Comparison of ENCODE assay signal across 11 cellular contexts in genomic region chrX:71992711-71993110, GRCh38.
A peak's percentile ranks its signal among the peaks of the same experiment; 100 is the strongest.
DNase-seq lines count a peak whose midpoint lies in the region; ATAC-seq and TF ChIP-seq lines count a peak whose summit lies in the region.
"Had no signal": no experiment of that assay in that cellular context is flagged by ENCODE, and none has a peak within 500 bp of the region (broad histone marks: within the 10 kb centered on the region; RNA-seq: fewer than 3 reads in every experiment).

No MANE protein-coding gene starts in this region.

- no peak overlapping the region for H3K27ac Mint-ChIP-seq in WTC11
- H3K27ac Mint-ChIP-seq: dendritic cell treated with granulocyte-macrophage colony-stimulating factor and Interleukin-4, amounts not matched to agents 40 ng/mL and 50 ng/mL, for 4 days had no signal

- intact Hi-C loops in OCI-LY7 (cut with micrococcal nuclease; ENCODE audit: unreplicated experiment), result no loop called here

- H3K4me2 ChIP-seq in OCI-LY7 (ENCODE audit: low read length), result no peak overlapping the region

- H3K4me1 ChIP-seq in effector memory CD4-positive, alpha-beta T cell (ENCODE audit: control insufficient read depth, insufficient read depth, low read length, poor library complexity, severe bottlenecking), result peaks cover 3% of the 10 kb centered on the region
- no peaks in the 10 kb centered on the region for H3K4me1 ChIP-seq in OCI-LY7 (ENCODE audit: insufficient read depth, low read length, poor library complexity, severe bottlenecking)
- H3K4me1 ChIP-seq: testis had no signal

- DNase-seq in activated CD4-positive, alpha-beta T cell treated with anti-CD3 and anti-CD28 coated beads, Interleukin-2, amount 50 U/mL, for 48 hours, result peak; percentile 7 to 10
- peak; percentile 31 to 47 (median 38) for DNase-seq in effector memory CD4-positive, alpha-beta T cell
- DNase-seq in stimulated activated CD8-positive, alpha-beta memory T cell treated with anti-CD3 and anti-CD28 coated beads, Interleukin-2, amount 100 ng/mL, for 48 hours (ENCODE audit: low read depth in 2 of 2), result peak; percentile 3 to 8
- no peak for DNase-seq in OCI-LY7 (ENCODE audit: low spot score)
- no peak for DNase-seq in WTC11 (ENCODE audit: low spot score)
- no peak for DNase-seq in NCI-H526 treated with DMSO at 0.1 percent for 48 hours (lab: John Stamatoyannopoulos, UW)
- DNase-seq: mesenchymal stem cell, testis had no signal

- POLR2A ChIA-PET in OCI-LY7 (lab: Charles Lee), result no interaction called here
- POLR2A ChIA-PET in WTC11 (lab: Charles Lee), result no interaction called here

- no TSS peak for BruUV-seq in OCI-LY7 (replicated peaks; lab: Mats Ljungman, UMichigan)

- peaks cover 55% of the 10 kb centered on the region for H3K27me3 Mint-ChIP-seq in WTC11 (ENCODE audit: low read depth)

- CTCF ChIA-PET in OCI-LY7 (lab: Charles Lee; ENCODE audit: unreplicated experiment), result no interaction called here
- CTCF ChIA-PET in WTC11 (lab: Charles Lee), result interaction anchor here (1.0 kb wide), 1 partner anchor 35 kb away, joined by 3 read pairs; no protein-coding TSS in a partner anchor

- H3K79me2 ChIP-seq in OCI-LY7 (ENCODE audit: insufficient read depth, low read depth, low read length), result no peaks in the 10 kb centered on the region

- TF ChIP-seq CTCF in OCI-LY7 (conservative IDR thresholded peaks at IDR 0.05; ENCODE audit: low read length) (no peak), WTC11 (IDR thresholded peaks at IDR 0.05) (no peak)

- no peak overlapping the region for H3K4me3 Mint-ChIP-seq in WTC11
- H3K4me3 Mint-ChIP-seq: dendritic cell treated with granulocyte-macrophage colony-stimulating factor and Interleukin-4, amounts not matched to agents 40 ng/mL and 50 ng/mL, for 4 days had no signal

- H3K9me3 ChIP-seq in effector memory CD4-positive, alpha-beta T cell (ENCODE audit: control insufficient read depth, low read length), result no peaks in the 10 kb centered on the region
- H3K9me3 ChIP-seq in OCI-LY7 (ENCODE audit: low read length), result no peaks in the 10 kb centered on the region
- H3K9me3 ChIP-seq: testis had no signal

- H3K9me2 ChIP-seq in OCI-LY7 (ENCODE audit: insufficient read depth, low read length), result no peaks in the 10 kb centered on the region

- H3K27ac ChIP-seq in effector memory CD4-positive, alpha-beta T cell (ENCODE audit: insufficient read depth, low read length, poor library complexity, severe bottlenecking), result no peak overlapping the region
- no peak overlapping the region for H3K27ac ChIP-seq in OCI-LY7 (ENCODE audit: low read depth, low read length, poor library complexity, severe bottlenecking)
- H3K27ac ChIP-seq: testis had no signal

- H2AFZ ChIP-seq in OCI-LY7 (ENCODE audit: low read length), result no peak overlapping the region

- H3K4me1 Mint-ChIP-seq in WTC11, result peaks cover 64% of the 10 kb centered on the region

- ATAC-seq in GM18868 (IDR thresholded peaks at IDR 0.05; ENCODE audit: unreplicated experiment) (peak; percentile 76), WTC11 (no peak), GM19035 (IDR thresholded peaks at IDR 0.05; ENCODE audit: unreplicated experiment) (no peak)

- H3K4me3 ChIP-seq in effector memory CD4-positive, alpha-beta T cell (ENCODE audit: insufficient read depth, low read depth, low read length, poor library complexity, severe bottlenecking), result no peak overlapping the region
- no peak overlapping the region for H3K4me3 ChIP-seq in OCI-LY7 (ENCODE audit: low read depth, low read length, poor library complexity, severe bottlenecking)
- H3K4me3 ChIP-seq: testis had no signal

- no peaks in the 10 kb centered on the region for H3K36me3 Mint-ChIP-seq in WTC11

- no peaks in the 10 kb centered on the region for H3K9me3 Mint-ChIP-seq in WTC11
- H3K9me3 Mint-ChIP-seq: dendritic cell treated with granulocyte-macrophage colony-stimulating factor and Interleukin-4, amounts not matched to agents 40 ng/mL and 50 ng/mL, for 4 days had no signal

- no peaks in the 10 kb centered on the region for H3K36me3 ChIP-seq in effector memory CD4-positive, alpha-beta T cell (ENCODE audit: control insufficient read depth, insufficient read depth, low read length)
- H3K36me3 ChIP-seq in OCI-LY7 (ENCODE audit: insufficient read depth, low read length), result no peaks in the 10 kb centered on the region

- no peaks in the 10 kb centered on the region for H4K20me1 ChIP-seq in OCI-LY7 (ENCODE audit: insufficient read depth, low read length)

- no peaks in the 10 kb centered on the region for H3K27me3 ChIP-seq in effector memory CD4-positive, alpha-beta T cell (replicated peaks; ENCODE audit: control insufficient read depth, insufficient read depth, low read length, poor library complexity, severe bottlenecking)
- H3K27me3 ChIP-seq: testis had no signal

TF ChIP-seq in WTC11, 78 proteins besides CTCF, POLR2A, EP300 and RAD21:
- TF ChIP-seq TP53 (CRISPR knock-in tag; IDR thresholded peaks at IDR 0.05) (no peak), MXD4 (CRISPR knock-in tag; IDR thresholded peaks at IDR 0.05; ENCODE audit: borderline replicate concordance) (no peak), OVOL2 (CRISPR knock-in tag; IDR thresholded peaks at IDR 0.05; ENCODE audit: borderline replicate concordance) (no peak), JUN (CRISPR knock-in tag; IDR thresholded peaks at IDR 0.05) (no peak), NFE2L1 (CRISPR knock-in tag; IDR thresholded peaks at IDR 0.05) (no peak), HMGXB4 (CRISPR knock-in tag; IDR thresholded peaks at IDR 0.05) (no peak), SMAD3 (CRISPR knock-in tag; IDR thresholded peaks at IDR 0.05; ENCODE audit: borderline replicate concordance) (no peak), GTF2I (CRISPR knock-in tag; conservative IDR thresholded peaks at IDR 0.05) (no peak), ZBTB21 (CRISPR knock-in tag; IDR thresholded peaks at IDR 0.05; ENCODE audit: borderline replicate concordance) (no peak), ZBTB43 (CRISPR knock-in tag; IDR thresholded peaks at IDR 0.05) (no peak), NFATC4 (CRISPR knock-in tag; IDR thresholded peaks at IDR 0.05) (no peak), ETV6 (CRISPR knock-in tag; IDR thresholded peaks at IDR 0.05) (no peak), E2F4 (CRISPR knock-in tag; IDR thresholded peaks at IDR 0.05; ENCODE audit: borderline replicate concordance, low read depth) (no peak), ZNF263 (CRISPR knock-in tag; IDR thresholded peaks at IDR 0.05; ENCODE audit: low read depth) (no peak), SP1 (CRISPR knock-in tag; conservative IDR thresholded peaks at IDR 0.05) (no peak), ATF1 (CRISPR knock-in tag; IDR thresholded peaks at IDR 0.05) (no peak), NR3C1 (CRISPR knock-in tag; conservative IDR thresholded peaks at IDR 0.05; ENCODE audit: low read depth) (no peak), USF2 (CRISPR knock-in tag; IDR thresholded peaks at IDR 0.05) (no peak)

Comparison
In these comparisons a context has a peak if more than half of its experiments do, and no peak if none do; other contexts are left out.
1. DNase-seq: peak in activated CD4-positive, alpha-beta T cell treated with anti-CD3 and anti-CD28 coated beads, Interleukin-2, amount 50 U/mL, for 48 hours (2 of 2), effector memory CD4-positive, alpha-beta T cell (3 of 3) and stimulated activated CD8-positive, alpha-beta memory T cell treated with anti-CD3 and anti-CD28 coated beads, Interleukin-2, amount 100 ng/mL, for 48 hours (2 of 2); none in OCI-LY7 (single experiment), WTC11 (single experiment) and NCI-H526 treated with DMSO at 0.1 percent for 48 hours (single experiment).